1 cellular context compared by ENCODE assay signal in genomic region chr19:31342926-31343325, GRCh38.
TF ChIP-seq lines count a peak whose summit lies in the region.

No MANE protein-coding gene starts in this region.

TF ChIP-seq in IMR-90, 13 proteins besides CTCF, POLR2A, EP300 and RAD21:
- no peak for TF ChIP-seq BHLHE40 (IDR thresholded peaks at IDR 0.05; ENCODE audit: low read depth, low read length)
- no peak for TF ChIP-seq RCOR1 (IDR thresholded peaks at IDR 0.05; ENCODE audit: insufficient replicate concordance, low read length)
- TF ChIP-seq SMC3 (IDR thresholded peaks at IDR 0.05; ENCODE audit: low read depth, low read length): no peak
- TF ChIP-seq RFX5 (IDR thresholded peaks at IDR 0.05; ENCODE audit: low read depth, low read length): no peak
- no peak for TF ChIP-seq CHD1 (IDR thresholded peaks at IDR 0.05; ENCODE audit: low read depth, low read length)
- TF ChIP-seq MAFK (IDR thresholded peaks at IDR 0.05; ENCODE audit: low read depth, low read length): no peak
- no peak for TF ChIP-seq ELK1 (IDR thresholded peaks at IDR 0.05; ENCODE audit: borderline replicate concordance, low read depth, low read length)
- TF ChIP-seq USF2 (IDR thresholded peaks at IDR 0.05; ENCODE audit: low read depth, low read length): no peak
- TF ChIP-seq FOS (IDR thresholded peaks at IDR 0.05; ENCODE audit: low read depth, low read length): no peak
- TF ChIP-seq CEBPB (IDR thresholded peaks at IDR 0.05; ENCODE audit: low read depth, low read length): no peak
